8 cellular contexts compared by ENCODE assay signal in genomic region chr1:197621761-197622160, GRCh38.
"Had no signal": no experiment of that assay in that cellular context is flagged by ENCODE, and none has a peak within 500 bp of the region (broad histone marks: within the 10 kb centered on the region; RNA-seq: fewer than 3 reads in every experiment).

No MANE protein-coding gene starts in this region.

- H2AFZ ChIP-seq: GM23338 had no signal

- H3K27ac ChIP-seq: HL-60 had no signal

- DNase-seq: H9, HCEC 1CT, Kasumi-1, KG1 had no signal

- FAIRE-seq: H1, H54 had no signal

- H3K4me2 ChIP-seq: GM23338 had no signal

- H3K4me3 ChIP-seq: GM23338 had no signal

- ATAC-seq: GM23338 had no signal
